8 cellular contexts compared by ENCODE assay signal in the genomic region with DNA sequence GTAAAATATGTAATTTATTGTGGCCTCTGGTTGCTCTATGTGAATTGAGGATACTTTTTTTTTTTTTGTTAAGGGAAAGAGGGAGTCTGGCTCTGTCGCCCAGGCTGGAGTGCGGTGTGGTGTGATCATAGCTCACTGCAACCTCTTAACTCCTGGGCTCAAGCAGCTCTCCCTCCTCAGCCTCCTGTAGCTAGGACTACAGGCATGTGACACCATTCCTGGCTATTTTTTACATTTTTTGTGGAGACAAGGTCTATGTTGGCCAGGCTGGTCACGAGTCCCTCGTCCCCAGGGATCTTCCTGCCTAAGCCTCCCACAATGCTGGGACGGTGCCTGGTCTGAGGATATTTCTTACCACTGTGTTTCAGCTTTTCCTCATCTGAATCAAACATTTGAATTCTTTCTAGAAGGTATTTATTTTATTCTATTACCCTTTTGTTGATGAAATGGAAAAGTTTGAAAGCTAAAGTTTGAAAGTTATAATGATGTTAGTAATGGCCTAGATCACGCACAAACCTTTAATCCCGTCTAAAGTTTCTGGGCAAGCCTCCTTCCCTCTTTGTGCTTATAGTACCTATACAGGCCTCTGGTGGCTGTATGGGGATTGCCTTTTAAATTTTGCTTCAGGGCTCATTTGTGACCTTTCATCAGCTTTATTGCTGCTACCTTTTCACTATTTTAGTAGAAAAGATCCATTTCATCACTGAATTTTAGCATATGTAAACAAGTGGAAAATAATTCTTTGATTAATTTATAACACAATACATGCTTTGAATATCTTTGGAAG. TPM values are rescaled to one million over a fixed set of nuclear protein-coding genes. Genes with fewer than 3 reads are reported as not detected.
A peak's percentile ranks its signal among the peaks of the same experiment; 100 is the strongest.
DNase-seq lines count a peak whose midpoint lies in the region; ATAC-seq and TF ChIP-seq lines count a peak whose summit lies in the region.

No MANE protein-coding gene starts in this region.

- H3K4me3 ChIP-seq in DOHH2 (ENCODE audit: low read length): peak overlapping the region; percentile 88
- peak overlapping the region; percentile 97 for H3K4me3 ChIP-seq in osteoblast (ENCODE audit: insufficient read depth, low read length)

- peaks cover 56% of the 10 kb centered on the region for H3K36me3 ChIP-seq in DOHH2 (ENCODE audit: control insufficient read depth, low read length)
- peaks cover 20% of the 10 kb centered on the region for H3K36me3 ChIP-seq in osteoblast (ENCODE audit: insufficient read depth, low read length)

- no peak overlapping the region for H2AFZ ChIP-seq in osteoblast (ENCODE audit: low read length)

- peaks cover 11% of the 10 kb centered on the region for H3K36me3 Mint-ChIP-seq in activated CD8-positive, alpha-beta T cell treated with anti-CD3 and anti-CD28 coated beads, Interleukin-2, amount 10 ng/mL, durations not matched to agents 7 days and 5 days (ENCODE audit: low read depth)
- no peaks in the 10 kb centered on the region for H3K36me3 Mint-ChIP-seq in glutamatergic neuron (ENCODE audit: unreplicated experiment)

- peak; percentile 34 for TF ChIP-seq CTCF in DOHH2 (IDR thresholded peaks at IDR 0.05; ENCODE audit: low read depth, low read length, poor library complexity, severe bottlenecking)
- no peak for TF ChIP-seq CTCF in glutamatergic neuron (IDR thresholded peaks at IDR 0.05; ENCODE audit: partially characterized antibody, unreplicated experiment)
- TF ChIP-seq CTCF in osteoblast (IDR thresholded peaks at IDR 0.05; ENCODE audit: extremely low read depth, low read depth, low read length): peak; percentile 20

- H3K4me2 ChIP-seq in DOHH2 (ENCODE audit: low read length): peak overlapping the region; percentile 71
- peak overlapping the region; percentile 90 for H3K4me2 ChIP-seq in osteoblast (ENCODE audit: insufficient read depth, low read length)

- H4K20me1 ChIP-seq in DOHH2 (ENCODE audit: control insufficient read depth, insufficient read depth, low read depth, low read length) (peaks cover 28% of the 10 kb centered on the region; the same call in 1 of the 2 replicates), osteoblast (ENCODE audit: insufficient read depth, low read length) (peaks cover 52% of the 10 kb centered on the region)

- H3K79me2 ChIP-seq in DOHH2 (ENCODE audit: control insufficient read depth, low read length): peaks cover 61% of the 10 kb centered on the region
- peaks cover 70% of the 10 kb centered on the region for H3K79me2 ChIP-seq in osteoblast (ENCODE audit: insufficient read depth, low read length)

- CTCF ChIA-PET in activated CD8-positive, alpha-beta T cell treated with anti-CD3 and anti-CD28 coated beads, Interleukin-2, amount 10 ng/mL, durations not matched to agents 7 days and 5 days (lab: Charles Lee): interaction anchor here (0.7 to 2.9 kb wide), 7 partner anchors 9 to 43 kb away, joined by 3 to 14 read pairs (median 5); a partner anchor contains a TSS

- no peak for ATAC-seq in activated CD8-positive, alpha-beta T cell treated with anti-CD3 and anti-CD28 coated beads, Interleukin-2, amount 10 ng/mL, durations not matched to agents 7 days and 5 days
- no peak for ATAC-seq in HG02571 (IDR thresholded peaks at IDR 0.05; ENCODE audit: unreplicated experiment)
- ATAC-seq in HG03521 (IDR thresholded peaks at IDR 0.05; ENCODE audit: unreplicated experiment): no peak

- H3K4me1 ChIP-seq in DOHH2 (ENCODE audit: control insufficient read depth, low read length) (peaks cover 31% of the 10 kb centered on the region), osteoblast (ENCODE audit: insufficient read depth, low read length) (peaks cover 35% of the 10 kb centered on the region)

- no peaks in the 10 kb centered on the region for H3F3A ChIP-seq in DOHH2 (ENCODE audit: control insufficient read depth, insufficient read depth)

- H3K27ac ChIP-seq in DOHH2 (ENCODE audit: low read depth, low read length) (no peak overlapping the region), osteoblast (ENCODE audit: low read depth, low read length) (peak overlapping the region; percentile 98)

- H3K9me2 ChIP-seq in DOHH2 (replicated peaks; ENCODE audit: control insufficient read depth, low read length): no peaks in the 10 kb centered on the region

- H3K4me1 Mint-ChIP-seq in activated CD8-positive, alpha-beta T cell treated with anti-CD3 and anti-CD28 coated beads, Interleukin-2, amount 10 ng/mL, durations not matched to agents 7 days and 5 days (ENCODE audit: low read depth): peaks cover 35% of the 10 kb centered on the region
- H3K4me1 Mint-ChIP-seq in glutamatergic neuron (ENCODE audit: low read depth, unreplicated experiment): peaks cover 17% of the 10 kb centered on the region

- in situ Hi-C loops in KBM-7 (cut with MboI; ENCODE audit: low pct_unique_long_range_greater_than_20kb, low sequenced_read_pairs): no loop called here

- peak overlapping the region; percentile 97 for H3K4me3 Mint-ChIP-seq in activated CD8-positive, alpha-beta T cell treated with anti-CD3 and anti-CD28 coated beads, Interleukin-2, amount 10 ng/mL, durations not matched to agents 7 days and 5 days
- H3K4me3 Mint-ChIP-seq in glutamatergic neuron (ENCODE audit: unreplicated experiment): peak overlapping the region; percentile 98

- peak overlapping the region; percentile 67 for H3K27ac Mint-ChIP-seq in activated CD8-positive, alpha-beta T cell treated with anti-CD3 and anti-CD28 coated beads, Interleukin-2, amount 10 ng/mL, durations not matched to agents 7 days and 5 days
- H3K27ac Mint-ChIP-seq in glutamatergic neuron (ENCODE audit: unreplicated experiment): peak overlapping the region; percentile 98

- H3K27me3 ChIP-seq in DOHH2 (ENCODE audit: control insufficient read depth, low read length) (no peaks in the 10 kb centered on the region), osteoblast (ENCODE audit: insufficient read depth, low read length) (no peaks in the 10 kb centered on the region)

- POLR2A ChIA-PET in activated CD8-positive, alpha-beta T cell treated with anti-CD3 and anti-CD28 coated beads, Interleukin-2, amount 10 ng/mL, durations not matched to agents 7 days and 5 days (lab: Charles Lee): interaction anchor here (0.5 to 2.8 kb wide), 4 partner anchors 16 to 609 kb away, joined by 3 to 11 read pairs (median 6); no protein-coding TSS in a partner anchor

- peak; percentile 55 for DNase-seq in KBM-7
- no peak for DNase-seq in activated CD8-positive, alpha-beta T cell treated with anti-CD3 and anti-CD28 coated beads, Interleukin-2, amount 10 ng/mL, durations not matched to agents 7 days and 5 days
- DNase-seq in glutamatergic neuron: peak; percentile 57
- DNase-seq in osteoblast (ENCODE audit: insufficient read length, low spot score, missing footprints): peak; percentile 79
- DNase-seq in GF-D8 (lab: John Stamatoyannopoulos, UW): no peak

- H3K9me3 ChIP-seq in DOHH2 (ENCODE audit: control insufficient read depth, insufficient read depth, low read length): no peaks in the 10 kb centered on the region
- H3K9me3 ChIP-seq in osteoblast (ENCODE audit: low read depth, low read length): no peaks in the 10 kb centered on the region

- H3K9me3 Mint-ChIP-seq in activated CD8-positive, alpha-beta T cell treated with anti-CD3 and anti-CD28 coated beads, Interleukin-2, amount 10 ng/mL, durations not matched to agents 7 days and 5 days (ENCODE audit: insufficient read depth): no peaks in the 10 kb centered on the region
- H3K9me3 Mint-ChIP-seq in glutamatergic neuron (ENCODE audit: unreplicated experiment): peaks cover 16% of the 10 kb centered on the region

- no peaks in the 10 kb centered on the region for H3K27me3 Mint-ChIP-seq in activated CD8-positive, alpha-beta T cell treated with anti-CD3 and anti-CD28 coated beads, Interleukin-2, amount 10 ng/mL, durations not matched to agents 7 days and 5 days (ENCODE audit: low read depth)
- H3K27me3 Mint-ChIP-seq in glutamatergic neuron (ENCODE audit: unreplicated experiment): peaks cover 10% of the 10 kb centered on the region

RNA-seq across cellular contexts. Expression of a gene that starts 2.0 kb away (rescaled TPM):
- 10 to 100 TPM; 40.1 to 42.5 TPM for total RNA-seq in activated CD8-positive, alpha-beta T cell treated with anti-CD3 and anti-CD28 coated beads, Interleukin-2, amount 10 ng/mL, durations not matched to agents 7 days and 5 days
- 168 TPM for total RNA-seq in glutamatergic neuron (ENCODE audit: unreplicated experiment)
- total RNA-seq in osteoblast: 90.5 and 107 TPM in 2 replicates

RNA-seq across cellular contexts. Expression of a gene that starts 28.5 kb away (rescaled TPM):
- total RNA-seq in activated CD8-positive, alpha-beta T cell treated with anti-CD3 and anti-CD28 coated beads, Interleukin-2, amount 10 ng/mL, durations not matched to agents 7 days and 5 days: under 1 TPM in 1 of 2 experiments, not detected in 1; 0.53 TPM
- 2.8 TPM for total RNA-seq in glutamatergic neuron (ENCODE audit: unreplicated experiment)
- total RNA-seq in osteoblast: 0.72 and 0.88 TPM in 2 replicates

Comparison
In these comparisons a context has a peak if more than half of its experiments do, and no peak if none do; other contexts are left out.
1. DNase-seq: peak in KBM-7 (single experiment), glutamatergic neuron (single experiment) and osteoblast (single experiment); none in activated CD8-positive, alpha-beta T cell treated with anti-CD3 and anti-CD28 coated beads, Interleukin-2, amount 10 ng/mL, durations not matched to agents 7 days and 5 days (single experiment) and GF-D8 (single experiment).